Comparison of ENCODE assay signal across 8 cellular contexts in the genomic region with DNA sequence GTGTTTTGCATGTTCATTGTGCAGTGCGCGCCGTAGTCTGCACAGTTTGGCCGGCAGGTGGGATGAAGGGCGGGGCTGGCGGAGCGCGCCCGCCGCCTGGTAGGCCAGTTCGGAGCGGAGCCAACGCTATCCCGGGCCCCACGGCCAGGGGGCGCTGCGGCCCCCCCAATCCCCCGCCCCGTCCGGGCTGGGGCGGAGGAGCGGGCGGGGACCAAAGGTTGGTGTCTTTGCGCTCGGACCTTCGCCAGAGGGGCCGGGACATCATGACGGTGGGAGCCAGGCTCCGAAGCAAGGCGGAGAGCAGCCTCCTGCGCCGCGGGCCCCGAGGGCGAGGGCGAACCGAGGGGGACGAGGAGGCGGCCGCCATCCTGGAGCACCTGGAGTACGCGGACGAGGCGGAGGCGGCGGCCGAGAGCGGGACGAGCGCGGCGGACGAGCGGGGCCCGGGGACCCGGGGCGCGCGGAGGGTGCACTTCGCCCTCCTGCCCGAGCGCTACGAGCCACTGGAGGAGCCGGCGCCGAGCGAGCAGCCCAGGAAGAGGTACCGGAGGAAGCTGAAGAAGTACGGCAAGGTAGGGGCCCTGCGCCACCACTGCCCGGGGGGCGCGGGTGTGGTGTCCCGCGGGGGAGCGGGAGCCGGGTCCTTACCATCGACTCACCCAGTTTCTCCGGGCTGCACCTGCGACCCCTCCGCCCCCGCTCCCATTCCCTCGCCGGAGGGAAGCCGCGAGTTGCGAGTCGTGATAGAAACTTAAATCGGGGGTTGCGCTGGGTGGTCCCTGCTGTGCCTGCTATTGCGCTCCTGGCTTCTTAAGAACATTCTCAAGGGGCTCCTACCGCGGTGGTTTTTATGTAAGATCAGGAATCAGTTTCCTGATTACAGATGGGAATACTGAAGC. TPM values are rescaled to one million over a fixed set of nuclear protein-coding genes. Genes with fewer than 3 reads are reported as not detected.
DNase-seq lines count a peak whose midpoint lies in the region; ATAC-seq, FAIRE-seq and TF ChIP-seq lines count a peak whose summit lies in the region.

A gene with protein sequence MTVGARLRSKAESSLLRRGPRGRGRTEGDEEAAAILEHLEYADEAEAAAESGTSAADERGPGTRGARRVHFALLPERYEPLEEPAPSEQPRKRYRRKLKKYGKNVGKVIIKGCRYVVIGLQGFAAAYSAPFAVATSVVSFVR (plus strand): TSS at position 224 of the 899 bp plus-strand sequence. CDS start 40 bp downstream, at position 264.

- H2AK5ac ChIP-seq in H1 (ENCODE audit: low read depth, low read length) = no peak within 1 kb of the TSS

- H2BK12ac ChIP-seq in H1 (ENCODE audit: low read depth, low read length) = peak within 1 kb of the TSS; percentile 86; the same call in 1 of the 2 replicates

- H3K23ac ChIP-seq in H1 (ENCODE audit: insufficient read length) = no peak within 1 kb of the TSS

- no peak within 1 kb of the TSS for H4K91ac ChIP-seq in H1 (replicated peaks; ENCODE audit: insufficient read length, low read length)

- TF ChIP-seq POLR2A in GM18951 (IDR thresholded peaks at IDR 0.05; ENCODE audit: extremely low read depth, insufficient read depth, insufficient read length) = peak; percentile 56
- TF ChIP-seq POLR2A in H1 (IDR thresholded peaks at IDR 0.05; ENCODE audit: control extremely low read depth in 1 of 2, low read depth in 2 of 2, low read length in 2 of 2) = peak in 1 of 2 experiments; percentile 58; a peak in 2 of 3 replicates

- peaks cover 0 to 2% of the 10 kb centered on the region in 2 experiments for H4K20me1 ChIP-seq in H1 (replicated peaks in 1 of 2; ENCODE audit: control insufficient read depth in 1 of 2, insufficient read depth in 2 of 2, low read length in 2 of 2)

- no peak within 1 kb of the TSS for H2BK20ac ChIP-seq in H1 (ENCODE audit: low read length)

- no peak within 1 kb of the TSS for H2BK15ac ChIP-seq in H1 (ENCODE audit: low read length)

- TF ChIP-seq CTCF in H1 (IDR thresholded peaks at IDR 0.05; ENCODE audit: control extremely low read depth in 1 of 3, insufficient read depth in 1 of 3, low read depth in 1 of 3, low read length in 3 of 3) = peak; percentile 88 to 95 (median 91)

- no peak within 1 kb of the TSS for H4K5ac ChIP-seq in H1 (ENCODE audit: insufficient read length, low read depth, low read length)

- DNase-seq in AG08396 (ENCODE audit: low spot score) (peak; percentile 90), NCI-H460 (ENCODE audit: extremely low read depth, low read depth) (peak; percentile 72), H1 (ENCODE audit: low read depth in 1 of 2, low spot score in 2 of 2) (peak; percentile 44 to 96), midbrain (lab: John Stamatoyannopoulos, UW) (peak; percentile 11)
- peak; percentile 46 to 55 (median 47) for DNase-seq in activated CD8-positive, alpha-beta memory T cell treated with anti-CD3 and anti-CD28 coated beads for 48 hours (ENCODE audit: low read depth in 2 of 3, low spot score in 2 of 3)
- DNase-seq in stimulated activated CD8-positive, alpha-beta memory T cell treated with anti-CD3 and anti-CD28 coated beads, Interleukin-15, amount 100 ng/mL, for 48 hours (ENCODE audit: low read depth in 2 of 2) = peak; percentile 63 to 70

- H4K8ac ChIP-seq in H1 (ENCODE audit: extremely low read depth, insufficient read depth, low read length) = peak within 1 kb of the TSS; percentile 41; the same call in 1 of the 2 replicates

- no peaks in the 10 kb centered on the region for H3K79me2 ChIP-seq in H1 (ENCODE audit: control insufficient read depth in 1 of 2, insufficient read depth in 2 of 2, low read length in 2 of 2)

- peak within 1 kb of the TSS; percentile 68; the same call in 1 of the 2 replicates for H2BK5ac ChIP-seq in H1 (ENCODE audit: low read depth, low read length)

- H3K9ac ChIP-seq in H1 (replicated peaks in 1 of 4; ENCODE audit: extremely low read depth in 1 of 4, low read depth in 3 of 4, low read length in 3 of 4) = peak within 1 kb of the TSS; percentile 42 to 80 (median 54)

- no peak within 1 kb of the TSS for H3K27ac ChIP-seq in H1 (ENCODE audit: low read depth, low read length)

- H2BK120ac ChIP-seq in H1 (replicated peaks; ENCODE audit: low read depth, low read length) = no peak within 1 kb of the TSS

- no peak for TF ChIP-seq EP300 in H1 (IDR thresholded peaks at IDR 0.05; ENCODE audit: borderline replicate concordance in 1 of 2, low read depth in 2 of 2, low read length in 2 of 2)

- H2AFZ ChIP-seq in H1 (ENCODE audit: low read length) = peak within 1 kb of the TSS; percentile 99

- peak within 1 kb of the TSS; percentile 63 to 86 for H3K4me2 ChIP-seq in H1 (ENCODE audit: insufficient read depth in 1 of 2, low read depth in 2 of 2, low read length in 2 of 2)

- FAIRE-seq in H1 (lab: Jason Lieb, UNC) = no peak

- POLR2A ChIA-PET in H1 (lab: Charles Lee; ENCODE audit: partially characterized antibody) = interaction anchor here (1.8 to 2.5 kb wide), 2 partner anchors 58 to 95 kb away, joined by 6 to 8 read pairs; a partner anchor contains a TSS

- no peaks in the 10 kb centered on the region for H3K79me1 ChIP-seq in H1 (ENCODE audit: low read depth, low read length)

- no peaks in the 10 kb centered on the region for H3K9me3 ChIP-seq in H1 (ENCODE audit: insufficient read depth in 2 of 2, low read depth in 1 of 2, low read length in 1 of 2)

- peaks cover 0 to 3% (median 1%) of the 10 kb centered on the region in 4 experiments; a peak in 3 of 7 replicates for H3K4me1 ChIP-seq in H1 (replicated peaks in 1 of 4; ENCODE audit: control insufficient read depth in 3 of 4, insufficient read depth in 4 of 4, low read length in 3 of 4)

- H3K4me3 ChIP-seq in H1 (ENCODE audit: extremely low read depth in 1 of 4, insufficient read depth in 2 of 4, low read depth in 3 of 4, low read length in 4 of 4) = peak within 1 kb of the TSS; percentile 46 to 73 (median 57)

- WGBS in H1 (ENCODE audit: extremely low coverage in 1 of 2, insufficient coverage in 1 of 2, insufficient read length in 1 of 2, insufficient replicate concordance in 2 of 2, low coverage in 1 of 2, low lambda C conversion rate in 2 of 2, missing lambda C conversion rate in 1 of 2), 2 experiments = 3% methylated on average over 49 of the region's 93 CpGs; no CpG with 5 or more reads in 1 of the 2 experiments

- no peaks in the 10 kb centered on the region for H3K36me3 ChIP-seq in H1 (ENCODE audit: control insufficient read depth in 2 of 4, insufficient read depth in 4 of 4, low read length in 3 of 4)

- H3K23me2 ChIP-seq in H1 (ENCODE audit: low read depth, low read length) = peaks cover 4% of the 10 kb centered on the region

- ATAC-seq in HG03139 (IDR thresholded peaks at IDR 0.05; ENCODE audit: unreplicated experiment) = peak; percentile 97

- in situ Hi-C loops in GM18951 (cut with MboI; ENCODE audit: low sequenced_read_pairs, unreplicated experiment) = no loop called here

- CTCF ChIA-PET in H1 (lab: Charles Lee; ENCODE audit: partially characterized antibody) = interaction anchor here (1.0 to 7.2 kb wide), 11 partner anchors 9 to 109 kb away, joined by 3 to 36 read pairs (median 7); no protein-coding TSS in a partner anchor

- H3K27me3 ChIP-seq in H1 (replicated peaks in 1 of 4; ENCODE audit: control insufficient read depth in 3 of 4, extremely low read depth in 1 of 4, insufficient read depth in 3 of 4, low read length in 3 of 4) = peaks cover 0 to 22% (median 14%) of the 10 kb centered on the region in 4 experiments; a peak in 6 of 7 replicates

- peak; percentile 62 to 71 for TF ChIP-seq RAD21 in H1 (IDR thresholded peaks at IDR 0.05 in 1 of 2, conservative IDR thresholded peaks at IDR 0.05 in 1 of 2; ENCODE audit: low read depth in 2 of 2, low read length in 2 of 2)

- H3K18ac ChIP-seq in H1 (ENCODE audit: extremely low read depth, low read length) = peak within 1 kb of the TSS; percentile 72; the same call in 1 of the 2 replicates

- peak within 1 kb of the TSS; percentile 54 for H3K56ac ChIP-seq in H1 (replicated peaks; ENCODE audit: insufficient read length, low read depth, low read length)

- no peak within 1 kb of the TSS for H3K14ac ChIP-seq in H1 (ENCODE audit: insufficient read length)

- H3K4ac ChIP-seq in H1 (replicated peaks; ENCODE audit: insufficient read length, low read depth, low read length) = no peak within 1 kb of the TSS

TF ChIP-seq in H1, 55 proteins besides CTCF, POLR2A, EP300 and RAD21 (continues in another document):
- TF ChIP-seq SIX5 (IDR thresholded peaks at IDR 0.05; ENCODE audit: low read depth, low read length) (no peak), TBP (IDR thresholded peaks at IDR 0.05; ENCODE audit: low read depth, low read length) (peak; percentile 51), ASH2L (IDR thresholded peaks at IDR 0.05; ENCODE audit: low read length) (peak; percentile 70), TAF1 (IDR thresholded peaks at IDR 0.05; ENCODE audit: low read depth, low read length) (peak; percentile 70), SUZ12 (IDR thresholded peaks at IDR 0.05; ENCODE audit: low read length) (peak; percentile 28; the same call in 1 of the 2 replicates), KDM4A (IDR thresholded peaks at IDR 0.05; ENCODE audit: low read depth, low read length, severe bottlenecking) (peak; percentile 99), GTF2F1 (IDR thresholded peaks at IDR 0.05; ENCODE audit: borderline replicate concordance, low read depth, low read length) (no peak)
- TF ChIP-seq, protein P1, sequence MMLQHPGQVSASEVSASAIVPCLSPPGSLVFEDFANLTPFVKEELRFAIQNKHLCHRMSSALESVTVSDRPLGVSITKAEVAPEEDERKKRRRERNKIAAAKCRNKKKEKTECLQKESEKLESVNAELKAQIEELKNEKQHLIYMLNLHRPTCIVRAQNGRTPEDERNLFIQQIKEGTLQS (IDR thresholded peaks at IDR 0.05; ENCODE audit: insufficient read depth, low read depth, low read length) = no peak
- TF ChIP-seq, protein P2, sequence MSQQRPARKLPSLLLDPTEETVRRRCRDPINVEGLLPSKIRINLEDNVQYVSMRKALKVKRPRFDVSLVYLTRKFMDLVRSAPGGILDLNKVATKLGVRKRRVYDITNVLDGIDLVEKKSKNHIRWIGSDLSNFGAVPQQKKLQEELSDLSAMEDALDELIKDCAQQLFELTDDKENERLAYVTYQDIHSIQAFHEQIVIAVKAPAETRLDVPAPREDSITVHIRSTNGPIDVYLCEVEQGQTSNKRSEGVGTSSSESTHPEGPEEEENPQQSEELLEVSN (IDR thresholded peaks at IDR 0.05) = peak; percentile 60

RNA-seq across cellular contexts. Expression of the gene that starts here (rescaled TPM):
- total RNA-seq in NCI-H460 (2014; rRNA removed; shearing (Covaris generic)) = 3.8 and 5.7 TPM in 2 replicates
- 1.2 and 3.2 TPM in 2 replicates for polyA plus RNA-seq in NCI-H460 (2014; cell fraction: nucleus; rRNA removed)
- total RNA-seq in H1 (2021; fragmentation: NEBNext Ultra II Directional; extraction: Animal tissue kit (Norgen Biotek cat#: 25700)) = 5.6 and 6.4 TPM in 2 replicates
- 3.5 and 3.9 TPM in 2 replicates for polyA plus RNA-seq in H1 (2011; rRNA removed)
- 5.8 TPM for polyA plus RNA-seq in H1 (2011; cell fraction: cytosol; rRNA removed)
- 3.1 TPM for polyA plus RNA-seq in H1 (2011; cell fraction: nucleus; rRNA removed)
- 6.4 to 8.8 TPM (median 7.5 TPM) in 4 replicates for polyA plus RNA-seq in H1 (2012, experiment 1 of 2)
- 3.1 TPM for polyA plus RNA-seq in H1 (2012, experiment 2 of 2)
- polyA plus RNA-seq in H1 (2013, experiment 1 of 2) = 3.6 TPM
- 3.7 TPM for polyA plus RNA-seq in H1 (2013, experiment 2 of 2)
- polyA minus RNA-seq in H1 (2011; rRNA and poly(A)+ RNA removed) = 4.5 and 4.6 TPM in 2 replicates
- polyA minus RNA-seq in H1 (2011; cell fraction: cytosol; rRNA and poly(A)+ RNA removed) = 2.7 TPM
- polyA minus RNA-seq in H1 (2011; cell fraction: nucleus; rRNA and poly(A)+ RNA removed) = 2.5 TPM

Comparison
In these comparisons a context has a peak if more than half of its experiments do, and no peak if none do; other contexts are left out.
1. DNase-seq: peak in every context shown above with its lines; median percentile 90 in AG08396; 72 in NCI-H460; 70 in H1; 66 in stimulated activated CD8-positive, alpha-beta memory T cell treated with anti-CD3 and anti-CD28 coated beads, Interleukin-15, amount 100 ng/mL, for 48 hours; 47 in activated CD8-positive, alpha-beta memory T cell treated with anti-CD3 and anti-CD28 coated beads for 48 hours; 11 in midbrain.